ENCODE assay signal across 17 cellular contexts in the genomic region with DNA sequence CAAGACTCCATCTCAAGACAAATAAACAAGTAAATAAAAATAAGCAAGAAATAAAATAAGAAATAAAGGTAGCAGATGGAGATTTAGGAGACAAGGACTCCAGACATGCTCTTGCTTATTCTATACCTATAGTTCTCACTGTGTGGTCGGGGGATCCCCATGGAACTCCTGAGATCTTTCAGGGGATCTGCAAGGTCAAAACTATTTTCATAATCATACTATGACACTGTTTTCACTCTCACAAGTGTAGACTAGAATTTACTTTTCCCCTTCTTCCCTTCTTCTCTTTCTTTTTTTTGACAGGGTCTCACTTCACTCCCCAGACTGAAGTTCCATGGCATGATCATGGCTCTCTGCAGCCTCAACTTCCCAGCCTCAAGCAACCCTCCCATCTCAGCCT. TPM values are rescaled to one million over a fixed set of nuclear protein-coding genes. Genes with fewer than 3 reads are reported as not detected.
DNase-seq lines count a peak whose midpoint lies in the region; ATAC-seq lines count a peak whose summit lies in the region.
"Had no signal": no experiment of that assay in that cellular context is flagged by ENCODE, and none has a peak within 500 bp of the region (broad histone marks: within the 10 kb centered on the region; RNA-seq: fewer than 3 reads in every experiment).

No MANE protein-coding gene starts in this region.

- H3K9me3 Mint-ChIP-seq in activated T-cell treated with anti-CD3 and anti-CD28 coated beads, Interleukin-2, amount 50 U/mL, for 72 hours = peaks cover 7% of the 10 kb centered on the region in 2 donors
- peaks cover 9% of the 10 kb centered on the region for H3K9me3 Mint-ChIP-seq in activated T-cell treated with anti-CD3 and anti-CD28 coated beads, Interleukin-2, amount 50 U/mL, for 24 hours
- peaks cover 3% of the 10 kb centered on the region for H3K9me3 Mint-ChIP-seq in stimulated activated effector memory CD8-positive, alpha-beta T cell treated with anti-CD3 and anti-CD28 coated beads, Interleukin-12 subunit alpha, Interleukin-12 subunit beta, amount 100 ng/mL, for 72 hours

- H3K4me1 Mint-ChIP-seq in activated T-cell treated with anti-CD3 and anti-CD28 coated beads, Interleukin-2, amount 50 U/mL, for 72 hours (ENCODE audit: low read depth) = peaks cover 40% of the 10 kb centered on the region
- H3K4me1 Mint-ChIP-seq in activated T-cell treated with anti-CD3 and anti-CD28 coated beads, Interleukin-2, amount 50 U/mL, for 24 hours (ENCODE audit: low read depth) = peaks cover 35% of the 10 kb centered on the region
- peaks cover 28% of the 10 kb centered on the region for H3K4me1 Mint-ChIP-seq in stimulated activated effector memory CD8-positive, alpha-beta T cell treated with anti-CD3 and anti-CD28 coated beads, Interleukin-12 subunit alpha, Interleukin-12 subunit beta, amount 100 ng/mL, for 72 hours
- H3K4me1 Mint-ChIP-seq: nephron had no signal

- H3K36me3 Mint-ChIP-seq in activated T-cell treated with anti-CD3 and anti-CD28 coated beads, Interleukin-2, amount 50 U/mL, for 72 hours (ENCODE audit: insufficient read depth in 2 of 2) = peaks cover 0 to 7% of the 10 kb centered on the region in 2 donors
- no peaks in the 10 kb centered on the region for H3K36me3 Mint-ChIP-seq in activated T-cell treated with anti-CD3 and anti-CD28 coated beads, Interleukin-2, amount 50 U/mL, for 24 hours (ENCODE audit: low read depth)
- no peaks in the 10 kb centered on the region for H3K36me3 Mint-ChIP-seq in stimulated activated effector memory CD8-positive, alpha-beta T cell treated with anti-CD3 and anti-CD28 coated beads, Interleukin-12 subunit alpha, Interleukin-12 subunit beta, amount 100 ng/mL, for 72 hours
- H3K36me3 Mint-ChIP-seq: activated naive CD8-positive, alpha-beta T cell had no signal

- peak; percentile 47 to 61 for ATAC-seq in activated T-cell treated with anti-CD3 and anti-CD28 coated beads, Interleukin-2, amount 50 U/mL, for 72 hours (replicated peaks in 1 of 2)
- ATAC-seq in GM21360 (IDR thresholded peaks at IDR 0.05; ENCODE audit: unreplicated experiment) = peak; percentile 30
- peak; percentile 21 for ATAC-seq in HG03378 (IDR thresholded peaks at IDR 0.05; ENCODE audit: unreplicated experiment)
- peak; percentile 60 for ATAC-seq in stimulated activated effector memory CD8-positive, alpha-beta T cell treated with anti-CD3 and anti-CD28 coated beads, Interleukin-12 subunit alpha, Interleukin-12 subunit beta, amount 100 ng/mL, for 72 hours
- no peak for ATAC-seq in HG02981 (IDR thresholded peaks at IDR 0.05; ENCODE audit: unreplicated experiment)
- no peak for ATAC-seq in left colon

- no peak overlapping the region for H3K27ac Mint-ChIP-seq in activated T-cell treated with anti-CD3 and anti-CD28 coated beads, Interleukin-2, amount 50 U/mL, for 72 hours
- no peak overlapping the region for H3K27ac Mint-ChIP-seq in activated T-cell treated with anti-CD3 and anti-CD28 coated beads, Interleukin-2, amount 50 U/mL, for 24 hours
- no peak overlapping the region for H3K27ac Mint-ChIP-seq in stimulated activated effector memory CD8-positive, alpha-beta T cell treated with anti-CD3 and anti-CD28 coated beads, Interleukin-12 subunit alpha, Interleukin-12 subunit beta, amount 100 ng/mL, for 72 hours
- H3K27ac Mint-ChIP-seq: activated naive CD8-positive, alpha-beta T cell; nephron had no signal

- H3K4me3 Mint-ChIP-seq in activated T-cell treated with anti-CD3 and anti-CD28 coated beads, Interleukin-2, amount 50 U/mL, for 72 hours = no peak overlapping the region
- no peak overlapping the region for H3K4me3 Mint-ChIP-seq in activated T-cell treated with anti-CD3 and anti-CD28 coated beads, Interleukin-2, amount 50 U/mL, for 24 hours
- H3K4me3 Mint-ChIP-seq in stimulated activated effector memory CD8-positive, alpha-beta T cell treated with anti-CD3 and anti-CD28 coated beads, Interleukin-12 subunit alpha, Interleukin-12 subunit beta, amount 100 ng/mL, for 72 hours = no peak overlapping the region
- H3K4me3 Mint-ChIP-seq: activated naive CD8-positive, alpha-beta T cell; nephron had no signal

- intact Hi-C loops in left colon (cut with DNase I, micrococcal nuclease) = no loop called here

- peaks cover 24% of the 10 kb centered on the region for H3K27me3 Mint-ChIP-seq in activated T-cell treated with anti-CD3 and anti-CD28 coated beads, Interleukin-2, amount 50 U/mL, for 72 hours (ENCODE audit: low read depth)
- H3K27me3 Mint-ChIP-seq in activated T-cell treated with anti-CD3 and anti-CD28 coated beads, Interleukin-2, amount 50 U/mL, for 24 hours = peaks cover 2% of the 10 kb centered on the region
- H3K27me3 Mint-ChIP-seq: activated naive CD8-positive, alpha-beta T cell had no signal

- peak; percentile 39 to 42 for DNase-seq in activated T-cell treated with anti-CD3 and anti-CD28 coated beads, Interleukin-2, amount 50 U/mL, for 72 hours
- DNase-seq in activated T-cell treated with anti-CD3 and anti-CD28 coated beads, Interleukin-2, amount 50 U/mL, for 24 hours = no peak
- DNase-seq in stimulated activated effector memory CD8-positive, alpha-beta T cell treated with anti-CD3 and anti-CD28 coated beads, Interleukin-12 subunit alpha, Interleukin-12 subunit beta, amount 100 ng/mL, for 72 hours (ENCODE audit: low spot score in 2 of 2) = no peak
- no peak for DNase-seq in left colon
- DNase-seq in NCI-H1436 treated with DMSO at 0.1 percent for 48 hours (lab: John Stamatoyannopoulos, UW) = no peak
- DNase-seq: activated T-cell treated with anti-CD3 and anti-CD28 coated beads for 4 hours; KBM-7; left ventricle myocardium inferior; NCI-H2029 treated with DMSO at 0.1 percent for 48 hours; stimulated activated CD4-positive, alpha-beta T cell treated with anti-CD3 and anti-CD28 coated beads, Interleukin-4, amount 100 ng/mL, for 1 hour had no signal

RNA-seq across cellular contexts. Expression of gene NLRP3, which starts 29.8 kb away (rescaled TPM):
- under 1 TPM; 0.38 to 0.63 TPM for total RNA-seq in activated T-cell treated with anti-CD3 and anti-CD28 coated beads, Interleukin-2, amount 50 U/mL, for 72 hours
- total RNA-seq in left colon = 1 to 10 TPM in 1 of 2 donors, under 1 TPM in 1; 0.61 to 2.7 TPM
- total RNA-seq: G401, NCI-H460 had no signal

RNA-seq across cellular contexts. Expression of gene ZNF496, which starts 54.5 kb away (rescaled TPM):
- total RNA-seq in activated T-cell treated with anti-CD3 and anti-CD28 coated beads, Interleukin-2, amount 50 U/mL, for 72 hours = 10 to 100 TPM; 29.7 to 32.9 TPM
- 10 to 100 TPM; 11.4 to 14.1 TPM for total RNA-seq in left colon

Comparison
In these comparisons a context has a peak if more than half of its experiments do, and no peak if none do; other contexts are left out.
1. DNase-seq: peak in activated T-cell treated with anti-CD3 and anti-CD28 coated beads, Interleukin-2, amount 50 U/mL, for 72 hours (2 of 2); none in activated T-cell treated with anti-CD3 and anti-CD28 coated beads, Interleukin-2, amount 50 U/mL, for 24 hours (single experiment), stimulated activated effector memory CD8-positive, alpha-beta T cell treated with anti-CD3 and anti-CD28 coated beads, Interleukin-12 subunit alpha, Interleukin-12 subunit beta, amount 100 ng/mL, for 72 hours (0 of 2), left colon (0 of 2) and NCI-H1436 treated with DMSO at 0.1 percent for 48 hours (single experiment).
2. ATAC-seq: peak in activated T-cell treated with anti-CD3 and anti-CD28 coated beads, Interleukin-2, amount 50 U/mL, for 72 hours (2 of 2), GM21360 (single experiment), HG03378 (single experiment) and stimulated activated effector memory CD8-positive, alpha-beta T cell treated with anti-CD3 and anti-CD28 coated beads, Interleukin-12 subunit alpha, Interleukin-12 subunit beta, amount 100 ng/mL, for 72 hours (single experiment); none in HG02981 (single experiment) and left colon (single experiment).